In the genomic region with DNA sequence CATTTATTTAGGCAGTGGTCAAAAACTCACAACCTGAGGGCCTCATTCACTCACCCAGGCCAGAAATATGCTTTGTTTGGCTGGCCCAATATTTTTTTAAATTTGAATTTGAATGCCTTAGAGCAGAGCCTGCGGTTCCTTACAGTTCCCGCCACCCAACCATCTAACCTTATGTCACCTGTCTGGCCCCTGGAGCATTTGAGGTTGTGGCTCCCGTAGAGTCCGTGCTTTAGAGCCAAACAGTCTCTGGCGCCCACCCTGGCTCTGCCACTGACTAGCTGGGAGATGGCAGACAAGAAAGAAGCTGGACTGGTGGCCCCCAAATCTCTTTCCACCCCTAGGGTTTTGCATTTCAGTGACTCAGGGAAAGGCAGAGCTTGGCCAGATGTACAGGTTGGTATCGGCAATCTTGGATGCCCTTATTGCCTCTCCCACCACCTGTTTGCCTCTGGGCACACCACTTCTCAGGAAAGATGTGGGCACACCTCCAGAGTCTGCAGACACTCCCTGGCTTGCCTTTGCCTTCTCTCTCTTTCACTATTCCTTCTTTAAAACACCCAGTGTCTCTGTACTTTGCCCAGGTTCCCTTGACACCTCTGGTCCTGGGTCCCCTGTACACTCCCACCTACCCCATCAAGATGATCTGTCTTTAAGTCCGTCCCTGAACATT, we compare ENCODE assay signal across 1 cellular context.
TF ChIP-seq lines count a peak whose summit lies in the region.

No MANE protein-coding gene starts in this region.

TF ChIP-seq in GM23338, 12 proteins besides CTCF, POLR2A, EP300 and RAD21 (continued from another document):
- no peak for TF ChIP-seq ZNF462 (CRISPR knock-in tag; IDR thresholded peaks at IDR 0.05)
- TF ChIP-seq REST (IDR thresholded peaks at IDR 0.05; ENCODE audit: unreplicated experiment) = no peak
- TF ChIP-seq CREB1 (CRISPR knock-in tag; IDR thresholded peaks at IDR 0.05; ENCODE audit: low read depth) = no peak
